In genomic region chr5:173973614-173973969, GRCh38 we compare ENCODE assay signal across 9 cellular contexts. TPM values are rescaled to one million over a fixed set of nuclear protein-coding genes. Genes with fewer than 3 reads are reported as not detected.
A peak's percentile ranks its signal among the peaks of the same experiment; 100 is the strongest.
DNase-seq lines count a peak whose midpoint lies in the region; ATAC-seq and TF ChIP-seq lines count a peak whose summit lies in the region.
"Had no signal": no experiment of that assay in that cellular context is flagged by ENCODE, and none has a peak within 500 bp of the region (broad histone marks: within the 10 kb centered on the region; RNA-seq: fewer than 3 reads in every experiment).

No MANE protein-coding gene starts in this region.

- WGBS in esophagus, 2 donors = 10 to 12% methylated on average over 13 of the region's 13 CpGs

- TF ChIP-seq POLR2A in Peyer's patch (IDR thresholded peaks at IDR 0.05) = no peak

- H3K36me3 ChIP-seq in H7 (replicated peaks; ENCODE audit: control insufficient read depth, insufficient read depth, low read length) (no peaks in the 10 kb centered on the region), Peyer's patch (no peaks in the 10 kb centered on the region), esophagus (ENCODE audit: control insufficient read depth in 2 of 2, insufficient read depth in 2 of 2, low read length in 1 of 2) (no peaks in the 10 kb centered on the region)

- peak overlapping the region; percentile 85 for H3K4me3 Mint-ChIP-seq in neural crest cell

- H3K27me3 ChIP-seq in H7 (ENCODE audit: control insufficient read depth, insufficient read depth, low read length) (peaks cover 1% of the 10 kb centered on the region), Peyer's patch (no peaks in the 10 kb centered on the region), esophagus (ENCODE audit: control insufficient read depth in 1 of 2, insufficient read depth in 2 of 2, low read length in 2 of 2) (no peaks in the 10 kb centered on the region)

- TF ChIP-seq CTCF in Peyer's patch (IDR thresholded peaks at IDR 0.05) (no peak), neural crest cell (conservative IDR thresholded peaks at IDR 0.05) (no peak)

- H3K36me3 Mint-ChIP-seq in neural crest cell (ENCODE audit: low read depth) = no peaks in the 10 kb centered on the region

- peaks cover 22% of the 10 kb centered on the region for H3K27me3 Mint-ChIP-seq in neural crest cell (ENCODE audit: low read depth)

- H3K4me3 ChIP-seq in H7 (ENCODE audit: insufficient read depth, low read depth, low read length) (peak overlapping the region; percentile 41), Peyer's patch (peak overlapping the region; percentile 24 to 52 (median 40)), esophagus (ENCODE audit: low read depth in 1 of 2, low read length in 2 of 2) (peak overlapping the region; percentile 28 to 35)

- H3K9me3 Mint-ChIP-seq in neural crest cell = no peaks in the 10 kb centered on the region

- H3K4me1 Mint-ChIP-seq in neural crest cell = peaks cover 32% of the 10 kb centered on the region

- H3K27ac Mint-ChIP-seq in neural crest cell (ENCODE audit: unreplicated experiment) = no peak overlapping the region

- H3K27ac ChIP-seq in Peyer's patch (no peak overlapping the region), esophagus (ENCODE audit: low read depth in 2 of 2, low read length in 1 of 2) (no peak overlapping the region)

- no peak for ATAC-seq in HG03039 (IDR thresholded peaks at IDR 0.05; ENCODE audit: unreplicated experiment)

- peaks cover 0 to 6% (median 2%) of the 10 kb centered on the region in 4 donors for H3K4me1 ChIP-seq in Peyer's patch
- H3K4me1 ChIP-seq in esophagus (ENCODE audit: control insufficient read depth in 2 of 2, insufficient read depth in 2 of 2, low read length in 1 of 2) = peaks cover 2 to 5% of the 10 kb centered on the region in 2 donors

- peak; percentile 84 for DNase-seq in DMS53 (lab: John Stamatoyannopoulos, UW)
- DNase-seq in H7 = peak; percentile 63
- DNase-seq in Peyer's patch = peak in 1 of 3 donors; percentile 57
- no peak for DNase-seq in neural crest cell (ENCODE audit: low read depth, low spot score)
- no peak for DNase-seq in SKM-1 treated with dmso at 0.1 percent for 144 hours (lab: John Stamatoyannopoulos, UW; ENCODE audit: unreplicated experiment)
- DNase-seq in dermis blood vessel endothelial cell = no peak

- H3K9me3 ChIP-seq in Peyer's patch (no peaks in the 10 kb centered on the region), esophagus (ENCODE audit: control insufficient read depth in 2 of 2, insufficient read depth in 1 of 2, low read depth in 1 of 2, low read length in 1 of 2) (no peaks in the 10 kb centered on the region)

RNA-seq across cellular contexts. Expression of gene C5orf47, which starts 15.4 kb away (rescaled TPM):
- 0.07 and 0.28 TPM in 2 replicates for total RNA-seq in H7 (2014; rRNA removed; shearing (Covaris generic))
- total RNA-seq in Peyer's patch = not detected
- polyA plus RNA-seq in esophagus = not detected
- not detected in 2 replicates for total RNA-seq in neural crest cell
- total RNA-seq in dermis blood vessel endothelial cell = not detected in 2 replicates
- total RNA-seq: NCI-H460 had no signal

Comparison
In these comparisons a context has a peak if more than half of its experiments do, and no peak if none do; other contexts are left out.
1. DNase-seq: peak in DMS53 (single experiment) and H7 (single experiment); none in neural crest cell (single experiment), SKM-1 treated with dmso at 0.1 percent for 144 hours (single experiment) and dermis blood vessel endothelial cell (single experiment).
2. Peak in every context shown above with its lines, with median percentiles within 50 percentile points of each other: H3K4me3 ChIP-seq.